ENCODE assay signal across 11 cellular contexts in the genomic region with DNA sequence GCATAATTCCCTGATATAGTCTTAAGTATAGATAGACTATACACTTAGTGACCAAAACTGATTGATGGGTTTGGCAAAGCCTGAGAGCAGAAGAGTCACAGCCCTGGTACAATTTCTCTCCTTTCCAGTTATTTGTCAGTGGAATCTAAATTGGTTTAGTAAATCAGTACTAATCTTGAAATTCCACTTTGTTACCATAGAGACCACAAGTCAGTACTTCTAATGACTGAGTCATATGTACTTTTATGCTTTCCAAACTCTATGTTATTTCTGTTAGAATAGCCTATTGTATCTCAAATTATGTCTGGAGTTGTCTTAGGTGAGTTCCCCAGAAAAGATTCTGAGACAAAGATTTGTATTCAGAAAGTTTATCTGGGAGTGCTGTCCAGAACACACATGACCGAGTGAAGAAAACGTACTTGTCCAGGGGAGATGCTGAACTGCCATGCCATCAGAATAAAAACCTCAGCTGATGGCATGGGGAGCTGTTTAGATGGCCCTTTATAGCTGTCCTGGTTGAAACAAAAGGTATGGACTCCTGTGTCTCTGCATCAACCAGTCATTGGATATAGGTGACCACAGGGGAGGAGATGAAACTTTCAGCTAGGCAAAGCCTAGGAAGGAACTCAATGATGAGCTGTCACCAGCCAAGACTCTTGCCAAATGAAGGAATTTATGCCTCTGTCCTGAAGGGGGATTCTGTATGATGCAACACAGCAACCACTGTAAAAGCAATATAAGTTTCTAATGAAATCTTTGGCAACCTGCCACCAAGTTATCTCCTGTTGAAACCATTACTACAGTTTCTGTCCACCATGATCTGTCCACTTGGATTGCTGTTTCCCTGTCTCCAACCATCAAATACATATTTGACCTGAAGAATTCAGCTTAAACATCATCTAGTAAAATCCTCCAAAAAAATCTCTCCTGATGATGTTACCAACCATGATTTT. TPM values are rescaled to one million over a fixed set of nuclear protein-coding genes. Genes with fewer than 3 reads are reported as not detected.
DNase-seq lines count a peak whose midpoint lies in the region; ATAC-seq and TF ChIP-seq lines count a peak whose summit lies in the region.
"Had no signal": no experiment of that assay in that cellular context is flagged by ENCODE, and none has a peak within 500 bp of the region (broad histone marks: within the 10 kb centered on the region; RNA-seq: fewer than 3 reads in every experiment).

No MANE protein-coding gene starts in this region.

- H3K36me3 ChIP-seq in MG63, result no peaks in the 10 kb centered on the region
- H3K36me3 ChIP-seq in lower lobe of right lung, result no peaks in the 10 kb centered on the region

- no peak for TF ChIP-seq POLR2A in lower leg skin (IDR thresholded peaks at IDR 0.05)

- intact Hi-C loops in lower lobe of right lung (cut with DNase I), result no loop called here
- intact Hi-C loops in left colon (cut with DNase I, micrococcal nuclease), result no loop called here
- intact Hi-C loops in lower leg skin (cut with DNase I; ENCODE audit: low total_unique reads), result no loop called here

- H3K4me3 ChIP-seq in MG63 (no peak overlapping the region), cardiac fibroblast (replicated peaks in 1 of 2; ENCODE audit: low read depth in 2 of 2, low read length in 2 of 2) (no peak overlapping the region), lower lobe of right lung (no peak overlapping the region), lower leg skin (ENCODE audit: low read depth, poor library complexity, severe bottlenecking) (no peak overlapping the region)

- peaks cover 10% of the 10 kb centered on the region for H3K4me1 ChIP-seq in lower lobe of right lung

- TF ChIP-seq CTCF in cardiac fibroblast (IDR thresholded peaks at IDR 0.05; ENCODE audit: low read depth, low read length) (no peak), lower lobe of right lung (IDR thresholded peaks at IDR 0.05) (no peak), lower leg skin (IDR thresholded peaks at IDR 0.05) (no peak)

- ATAC-seq in lower lobe of right lung, result peak; percentile 53 to 73
- no peak for ATAC-seq in left colon
- ATAC-seq: sciatic nerve had no signal

- H3K27me3 ChIP-seq in MG63, result no peaks in the 10 kb centered on the region
- no peaks in the 10 kb centered on the region for H3K27me3 ChIP-seq in lower lobe of right lung (ENCODE audit: low read depth)

- H3K27ac ChIP-seq in lower lobe of right lung, result peak overlapping the region; percentile 33
- H3K27ac ChIP-seq: VCaP had no signal

- no peaks in the 10 kb centered on the region; the same call in 1 of the 2 replicates for H3K9me3 ChIP-seq in MG63
- no peaks in the 10 kb centered on the region for H3K9me3 ChIP-seq in lower lobe of right lung

- WGBS in lower leg skin, 2 donors, result 44 to 63% methylated on average over 2 of the region's 2 CpGs

- DNase-seq in AG08395 (ENCODE audit: low spot score) (peak; percentile 54), MG63 (peak; percentile 10), cardiac fibroblast (ENCODE audit: low read depth in 2 of 2) (peak; percentile 85 to 94), lower lobe of right lung (no peak), left colon (no peak), NCI-H2029 treated with DMSO at 0.1 percent for 48 hours (lab: John Stamatoyannopoulos, UW) (no peak), lower leg skin (ENCODE audit: low spot score in 2 of 2) (no peak), Kasumi-1 (lab: John Stamatoyannopoulos, UW) (no peak)
- DNase-seq: NCI-H2171 treated with DMSO at 0.1 percent for 48 hours had no signal

RNA-seq across cellular contexts. Expression of a gene that starts 18.0 kb away (rescaled TPM):
- 10.7 and 17.7 TPM in 2 replicates for total RNA-seq in MG63 (2014; rRNA removed; shearing (Covaris generic); ENCODE audit: low replicate concordance)
- 10.4 TPM for total RNA-seq in lower lobe of right lung
- 10 to 100 TPM in 1 of 2 donors, 1 to 10 TPM in 1; 8.9 to 10.0 TPM for total RNA-seq in left colon
- total RNA-seq in lower leg skin, result 1 to 10 TPM; 5.0 to 8.4 (median 7.7) TPM

Comparison
In these comparisons a context has a peak if more than half of its experiments do, and no peak if none do; other contexts are left out.
1. DNase-seq: peak in AG08395 (single experiment), MG63 (single experiment) and cardiac fibroblast (2 of 2); none in lower lobe of right lung (single experiment), left colon (0 of 2), NCI-H2029 treated with DMSO at 0.1 percent for 48 hours (single experiment), lower leg skin (0 of 2) and Kasumi-1 (0 of 2).